In genomic region chr9:90300901-90301688, GRCh38 we compare ENCODE assay signal across 9 cellular contexts.
DNase-seq lines count a peak whose midpoint lies in the region; ATAC-seq and TF ChIP-seq lines count a peak whose summit lies in the region.
"Had no signal": no experiment of that assay in that cellular context is flagged by ENCODE, and none has a peak within 500 bp of the region (broad histone marks: within the 10 kb centered on the region; RNA-seq: fewer than 3 reads in every experiment).

No MANE protein-coding gene starts in this region.

- POLR2A ChIA-PET in HEK293 (lab: Yijun Ruan, JAX): no interaction called here

- no peak overlapping the region for H3K9ac ChIP-seq in skeletal muscle satellite cell (ENCODE audit: low read depth, low read length)

- no peaks in the 10 kb centered on the region for H3K9me3 Mint-ChIP-seq in effector memory CD8-positive, alpha-beta T cell

- TF ChIP-seq POLR2A in esophagus squamous epithelium (IDR thresholded peaks at IDR 0.05): no peak

- WGBS in esophagus squamous epithelium, 2 donors: 13 to 21% methylated on average over 8 of the region's 8 CpGs

- no peak overlapping the region for H3K27ac Mint-ChIP-seq in effector memory CD8-positive, alpha-beta T cell

- H3K4me3 Mint-ChIP-seq in effector memory CD8-positive, alpha-beta T cell: no peak overlapping the region

- H3K4me1 ChIP-seq in HEK293 (ENCODE audit: control insufficient read depth, insufficient read depth, low read length): no peaks in the 10 kb centered on the region
- H3K4me1 ChIP-seq in skeletal muscle satellite cell (ENCODE audit: control insufficient read depth, insufficient read depth, low read length): peaks cover 12% of the 10 kb centered on the region
- no peaks in the 10 kb centered on the region for H3K4me1 ChIP-seq in esophagus squamous epithelium

- no peak for ATAC-seq in effector memory CD8-positive, alpha-beta T cell (replicated peaks)

- H3K27me3 ChIP-seq in skeletal muscle satellite cell (ENCODE audit: control insufficient read depth, insufficient read depth, low read length) (no peaks in the 10 kb centered on the region), esophagus squamous epithelium (peaks cover 0 to 22% (median 0%) of the 10 kb centered on the region in 4 donors)
- H3K27me3 ChIP-seq: cardiac muscle cell had no signal

- peaks cover 28 to 43% of the 10 kb centered on the region in 2 donors for H3K27me3 Mint-ChIP-seq in effector memory CD8-positive, alpha-beta T cell

- peak overlapping the region; percentile 12 for H3K4me2 ChIP-seq in skeletal muscle satellite cell (ENCODE audit: low read length)

- DNase-seq in RPMI7951 (ENCODE audit: low read depth) (peak; percentile 79), foreskin melanocyte (peak; percentile 70), NOMO-1 (lab: John Stamatoyannopoulos, UW; ENCODE audit: unreplicated experiment in 2 of 2) (no peak), esophagus squamous epithelium (lab: John Stamatoyannopoulos, UW) (no peak)
- no peak for DNase-seq in effector memory CD8-positive, alpha-beta T cell
- DNase-seq in activated naive CD4-positive, alpha-beta T cell treated with Interleukin-2 at 50 U/mL for 16 hours: no peak

- no peaks in the 10 kb centered on the region for H3K4me1 Mint-ChIP-seq in effector memory CD8-positive, alpha-beta T cell (ENCODE audit: low read depth in 2 of 2)

- H3K9me3 ChIP-seq in HEK293 (ENCODE audit: control insufficient read depth, insufficient read depth, low read depth, low read length): no peaks in the 10 kb centered on the region
- H3K9me3 ChIP-seq in skeletal muscle satellite cell (replicated peaks; ENCODE audit: low read length): no peaks in the 10 kb centered on the region
- no peaks in the 10 kb centered on the region for H3K9me3 ChIP-seq in esophagus squamous epithelium

- CTCF ChIA-PET in HEK293 (lab: Yijun Ruan, JAX): interaction anchor here (0.6 to 0.9 kb wide), 2 partner anchors 17 to 954 kb away, joined by 3 read pairs; no protein-coding TSS in a partner anchor

- intact Hi-C loops in esophagus squamous epithelium (cut with DNase I): no loop called here

- H3K36me3 ChIP-seq in HEK293 (ENCODE audit: control insufficient read depth in 2 of 2, insufficient read depth in 1 of 2, low read length in 2 of 2) (no peaks in the 10 kb centered on the region), skeletal muscle satellite cell (ENCODE audit: insufficient read depth, low read length) (no peaks in the 10 kb centered on the region), esophagus squamous epithelium (no peaks in the 10 kb centered on the region)
- H3K36me3 ChIP-seq: cardiac muscle cell had no signal

- H3K4me3 ChIP-seq in HEK293 (ENCODE audit: low read depth, low read length) (no peak overlapping the region), skeletal muscle satellite cell (ENCODE audit: low read length) (no peak overlapping the region), esophagus squamous epithelium (no peak overlapping the region)
- H3K4me3 ChIP-seq: cardiac muscle cell had no signal

- no peaks in the 10 kb centered on the region for H3K36me3 Mint-ChIP-seq in effector memory CD8-positive, alpha-beta T cell (ENCODE audit: insufficient read depth)

- H3K27ac ChIP-seq in HEK293 (ENCODE audit: extremely low read depth, low read depth, low read length) (no peak overlapping the region), esophagus squamous epithelium (no peak overlapping the region)
- H3K27ac ChIP-seq: cardiac muscle cell had no signal

- TF ChIP-seq CTCF in HEK293 (tag by site-specific recombination; IDR thresholded peaks at IDR 0.05) (no peak), esophagus squamous epithelium (IDR thresholded peaks at IDR 0.05) (no peak)

TF ChIP-seq in HEK293, 187 proteins besides CTCF, POLR2A, EP300 and RAD21:
- TF ChIP-seq ZNF366 (tag by site-specific recombination; conservative IDR thresholded peaks at IDR 0.05): no peak
- peak; percentile 70 for TF ChIP-seq ZIC2 (tag by site-specific recombination; IDR thresholded peaks at IDR 0.05)
- peak; percentile 47 for TF ChIP-seq OSR2 (tag by site-specific recombination; IDR thresholded peaks at IDR 0.05)
- TF ChIP-seq, protein P1, sequence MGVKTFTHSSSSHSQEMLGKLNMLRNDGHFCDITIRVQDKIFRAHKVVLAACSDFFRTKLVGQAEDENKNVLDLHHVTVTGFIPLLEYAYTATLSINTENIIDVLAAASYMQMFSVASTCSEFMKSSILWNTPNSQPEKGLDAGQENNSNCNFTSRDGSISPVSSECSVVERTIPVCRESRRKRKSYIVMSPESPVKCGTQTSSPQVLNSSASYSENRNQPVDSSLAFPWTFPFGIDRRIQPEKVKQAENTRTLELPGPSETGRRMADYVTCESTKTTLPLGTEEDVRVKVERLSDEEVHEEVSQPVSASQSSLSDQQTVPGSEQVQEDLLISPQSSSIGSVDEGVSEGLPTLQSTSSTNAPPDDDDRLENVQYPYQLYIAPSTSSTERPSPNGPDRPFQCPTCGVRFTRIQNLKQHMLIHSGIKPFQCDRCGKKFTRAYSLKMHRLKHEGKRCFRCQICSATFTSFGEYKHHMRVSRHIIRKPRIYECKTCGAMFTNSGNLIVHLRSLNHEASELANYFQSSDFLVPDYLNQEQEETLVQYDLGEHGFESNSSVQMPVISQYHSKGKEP (tag by site-specific recombination; IDR thresholded peaks at IDR 0.05): peak; percentile 85
- TF ChIP-seq ZNF146 (tag by site-specific recombination; IDR thresholded peaks at IDR 0.05): no peak

Comparison
In these comparisons a context has a peak if more than half of its experiments do, and no peak if none do; other contexts are left out.
1. DNase-seq: peak in RPMI7951 (single experiment) and foreskin melanocyte (single experiment); none in NOMO-1 (0 of 2), effector memory CD8-positive, alpha-beta T cell (0 of 3), esophagus squamous epithelium (single experiment) and activated naive CD4-positive, alpha-beta T cell treated with Interleukin-2 at 50 U/mL for 16 hours (single experiment).